28 cellular contexts compared by ENCODE assay signal in genomic region chr1:152626688-152627087, GRCh38. TPM values are rescaled to one million over a fixed set of nuclear protein-coding genes. Genes with fewer than 3 reads are reported as not detected.
"Had no signal": no experiment of that assay in that cellular context is flagged by ENCODE, and none has a peak within 500 bp of the region (broad histone marks: within the 10 kb centered on the region; RNA-seq: fewer than 3 reads in every experiment).

No MANE protein-coding gene starts in this region.

- DNase-seq: activated CD4-positive, alpha-beta memory T cell treated with anti-CD3 and anti-CD28 coated beads for 36 hours; activated CD4-positive, alpha-beta T cell treated with anti-CD3 and anti-CD28 coated beads, Interleukin-2, amount 10 ng/mL, durations not matched to agents 7 days and 5 days; activated CD8-positive, alpha-beta memory T cell treated with anti-CD3 and anti-CD28 coated beads, Interleukin-2, amount 50 U/mL, for 4 hours; activated effector memory CD4-positive, alpha-beta T cell treated with Interleukin-2 at 50 U/mL for 16 hours; activated naive CD4-positive, alpha-beta T cell treated with anti-CD3 and anti-CD28 coated beads, Interleukin-2, amount 10 ng/mL, durations not matched to agents 7 days and 5 days; activated naive CD8-positive, alpha-beta T cell treated with anti-CD3 and anti-CD28 coated beads, Interleukin-2, amount 50 U/mL, for 24 hours; activated T-cell treated with anti-CD3 and anti-CD28 coated beads for 4 hours; activated T-cell treated with anti-CD3 and anti-CD28 coated beads, Interleukin-2, amount 50 U/mL, for 4 hours; anterior cingulate cortex; NCI-H1092 treated with DMSO at 0.1 percent for 48 hours; NCI-H1417; NCI-H146; NCI-H187; NCI-H2029 treated with DMSO at 0.1 percent for 48 hours; NCI-H2107; NCI-H2171; NCI-H510A; NCI-H526; NCI-H748 treated with DMSO at 0.1 percent for 48 hours; NK-92 treated with Interleukin-12 subunit alpha and Interleukin-12 subunit beta, amount 100 ng/mL, for 24 hours; Peyer's patch; RPMI8226; SHP77 treated with DMSO at 0.1 percent for 48 hours; SK-N-SH had no signal

- ATAC-seq: activated naive CD8-positive, alpha-beta T cell treated with anti-CD3 and anti-CD28 coated beads, Interleukin-2, amount 50 U/mL, for 24 hours; activated T-cell treated with anti-CD3 and anti-CD28 coated beads, Interleukin-2, amount 50 U/mL, for 4 hours; PC-3 had no signal

RNA-seq across cellular contexts. Expression of gene LCE3A, which starts 3.8 kb away (rescaled TPM):
- total RNA-seq: activated CD4-positive, alpha-beta memory T cell treated with anti-CD3 and anti-CD28 coated beads for 36 hours; activated CD4-positive, alpha-beta T cell treated with anti-CD3 and anti-CD28 coated beads, Interleukin-2, amount 10 ng/mL, durations not matched to agents 7 days and 5 days; activated T-cell treated with anti-CD3 and anti-CD28 coated beads, Interleukin-2, amount 50 U/mL, for 4 hours; cardiac muscle cell; LHCN-M2; PC-3; Peyer's patch; SJSA1 had no signal

RNA-seq across cellular contexts. Expression of gene LCE3B, which starts 13.1 kb away (rescaled TPM):
- total RNA-seq: activated CD4-positive, alpha-beta memory T cell treated with anti-CD3 and anti-CD28 coated beads for 36 hours; activated CD4-positive, alpha-beta T cell treated with anti-CD3 and anti-CD28 coated beads, Interleukin-2, amount 10 ng/mL, durations not matched to agents 7 days and 5 days; activated T-cell treated with anti-CD3 and anti-CD28 coated beads, Interleukin-2, amount 50 U/mL, for 4 hours; cardiac muscle cell; LHCN-M2; PC-3; Peyer's patch; SJSA1 had no signal

RNA-seq across cellular contexts. Expression of gene LCE3C, which starts 26.7 kb away (rescaled TPM):
- total RNA-seq: activated CD4-positive, alpha-beta memory T cell treated with anti-CD3 and anti-CD28 coated beads for 36 hours; activated CD4-positive, alpha-beta T cell treated with anti-CD3 and anti-CD28 coated beads, Interleukin-2, amount 10 ng/mL, durations not matched to agents 7 days and 5 days; activated T-cell treated with anti-CD3 and anti-CD28 coated beads, Interleukin-2, amount 50 U/mL, for 4 hours; cardiac muscle cell; LHCN-M2; PC-3; Peyer's patch; SJSA1 had no signal

RNA-seq across cellular contexts. Expression of gene LCE2D, which starts 36.5 kb away (rescaled TPM):
- total RNA-seq: activated CD4-positive, alpha-beta memory T cell treated with anti-CD3 and anti-CD28 coated beads for 36 hours; activated CD4-positive, alpha-beta T cell treated with anti-CD3 and anti-CD28 coated beads, Interleukin-2, amount 10 ng/mL, durations not matched to agents 7 days and 5 days; activated T-cell treated with anti-CD3 and anti-CD28 coated beads, Interleukin-2, amount 50 U/mL, for 4 hours; cardiac muscle cell; LHCN-M2; PC-3; Peyer's patch; SJSA1 had no signal

RNA-seq across cellular contexts. Expression of gene LCE3D, which starts 46.4 kb away (rescaled TPM):
- total RNA-seq: activated CD4-positive, alpha-beta memory T cell treated with anti-CD3 and anti-CD28 coated beads for 36 hours; activated CD4-positive, alpha-beta T cell treated with anti-CD3 and anti-CD28 coated beads, Interleukin-2, amount 10 ng/mL, durations not matched to agents 7 days and 5 days; activated T-cell treated with anti-CD3 and anti-CD28 coated beads, Interleukin-2, amount 50 U/mL, for 4 hours; cardiac muscle cell; PC-3; Peyer's patch; SJSA1 had no signal
